In genomic region chr12:32604565-32604964, GRCh38 we compare ENCODE assay signal across 29 cellular contexts.
DNase-seq lines count a peak whose midpoint lies in the region; ATAC-seq, FAIRE-seq and TF ChIP-seq lines count a peak whose summit lies in the region.
"Had no signal": no experiment of that assay in that cellular context is flagged by ENCODE, and none has a peak within 500 bp of the region (broad histone marks: within the 10 kb centered on the region; RNA-seq: fewer than 3 reads in every experiment).

No MANE protein-coding gene starts in this region.

- TF ChIP-seq EP300 in suprapubic skin (IDR thresholded peaks at IDR 0.05), result no peak

- no peak for TF ChIP-seq POLR2A in suprapubic skin (IDR thresholded peaks at IDR 0.05)

- H3K4me3 Mint-ChIP-seq in activated T-cell treated with anti-CD3 and anti-CD28 coated beads, Interleukin-2, amount 50 U/mL, for 72 hours, result peak overlapping the region in 1 of 2 donors; percentile 36
- H3K4me3 Mint-ChIP-seq in activated T-cell treated with anti-CD3 and anti-CD28 coated beads, Interleukin-2, amount 50 U/mL, for 24 hours, result no peak overlapping the region
- H3K4me3 Mint-ChIP-seq: effector memory CD8-positive, alpha-beta T cell; neural progenitor cell; T-cell had no signal

- no peak overlapping the region for H3K27ac ChIP-seq in OCI-LY3 (ENCODE audit: low read length)
- peak overlapping the region; percentile 42 for H3K27ac ChIP-seq in keratinocyte (ENCODE audit: control insufficient read depth, insufficient read depth, low read length)
- peak overlapping the region; percentile 46 for H3K27ac ChIP-seq in suprapubic skin
- H3K27ac ChIP-seq: colonic mucosa, left ventricle myocardium inferior had no signal

- peaks cover 7% of the 10 kb centered on the region for H3K27me3 Mint-ChIP-seq in activated T-cell treated with anti-CD3 and anti-CD28 coated beads, Interleukin-2, amount 50 U/mL, for 72 hours (ENCODE audit: low read depth)
- peaks cover 3% of the 10 kb centered on the region for H3K27me3 Mint-ChIP-seq in activated T-cell treated with anti-CD3 and anti-CD28 coated beads, Interleukin-2, amount 50 U/mL, for 24 hours

- dilution Hi-C loops in keratinocyte (cut with MboI; ENCODE audit: extremely low pct_ligation_motif_present, low sequenced_read_pairs), result no loop called here

- no peaks in the 10 kb centered on the region for H3K9me3 Mint-ChIP-seq in activated T-cell treated with anti-CD3 and anti-CD28 coated beads, Interleukin-2, amount 50 U/mL, for 72 hours
- H3K9me3 Mint-ChIP-seq in activated T-cell treated with anti-CD3 and anti-CD28 coated beads, Interleukin-2, amount 50 U/mL, for 24 hours, result no peaks in the 10 kb centered on the region
- H3K9me3 Mint-ChIP-seq: effector memory CD8-positive, alpha-beta T cell; neural progenitor cell; T-cell had no signal

- H3K36me3 ChIP-seq in OCI-LY3 (replicated peaks; ENCODE audit: low read depth, low read length), result no peaks in the 10 kb centered on the region
- H3K36me3 ChIP-seq in keratinocyte (ENCODE audit: control insufficient read depth in 2 of 2, extremely low read depth in 1 of 2, insufficient read depth in 2 of 2, low read length in 2 of 2), result peaks cover 10 to 13% of the 10 kb centered on the region in 2 experiments
- H3K36me3 ChIP-seq in suprapubic skin, result peaks cover 38% of the 10 kb centered on the region
- H3K36me3 ChIP-seq: HAP-1 had no signal

- H3K4me1 ChIP-seq in OCI-LY3 (ENCODE audit: low read length) (peaks cover 37% of the 10 kb centered on the region), keratinocyte (ENCODE audit: control insufficient read depth, extremely low read depth, insufficient read depth, low read length) (peaks cover 14% of the 10 kb centered on the region), suprapubic skin (peaks cover 7% of the 10 kb centered on the region)
- H3K4me1 ChIP-seq: colonic mucosa, HAP-1, neural progenitor cell had no signal

- no peaks in the 10 kb centered on the region for H3K79me2 ChIP-seq in OCI-LY3 (ENCODE audit: low read length)
- no peaks in the 10 kb centered on the region for H3K79me2 ChIP-seq in keratinocyte (ENCODE audit: control insufficient read depth, insufficient read depth, low read length)

- H3K27me3 ChIP-seq in OCI-LY3 (ENCODE audit: low read depth, low read length), result no peaks in the 10 kb centered on the region
- H3K27me3 ChIP-seq in keratinocyte (ENCODE audit: control insufficient read depth, extremely low read depth, insufficient read depth, low read length), result no peaks in the 10 kb centered on the region
- no peaks in the 10 kb centered on the region for H3K27me3 ChIP-seq in suprapubic skin
- H3K27me3 ChIP-seq: BLaER1 treated with 17β-estradiol and CSF1 and Interleukin-3, amounts not matched to agents 10 nM and 100 nM; colonic mucosa; neural progenitor cell had no signal

- 88% methylated on average over 2 of the region's 2 CpGs for WGBS in suprapubic skin

- H3K9me3 ChIP-seq in OCI-LY3 (ENCODE audit: insufficient read depth, low read length) (no peaks in the 10 kb centered on the region), keratinocyte (ENCODE audit: control insufficient read depth, low read depth, low read length) (no peaks in the 10 kb centered on the region), suprapubic skin (no peaks in the 10 kb centered on the region)
- H3K9me3 ChIP-seq: BLaER1 treated with 17β-estradiol and CSF1 and Interleukin-3, amounts not matched to agents 10 nM and 100 nM; colonic mucosa; HAP-1; left ventricle myocardium inferior had no signal

- H3K9ac ChIP-seq in OCI-LY3 (ENCODE audit: low read length) (no peak overlapping the region), keratinocyte (ENCODE audit: control insufficient read depth, extremely low read depth, insufficient read depth, low read length) (no peak overlapping the region)
- H3K9ac ChIP-seq: neural progenitor cell had no signal

- no peak overlapping the region for H3K4me3 ChIP-seq in OCI-LY3 (ENCODE audit: low read length)
- no peak overlapping the region for H3K4me3 ChIP-seq in keratinocyte (ENCODE audit: control insufficient read depth in 2 of 3, extremely low read depth in 1 of 3, insufficient read depth in 2 of 3, low read depth in 1 of 3, low read length in 3 of 3)
- H3K4me3 ChIP-seq in suprapubic skin, result no peak overlapping the region
- H3K4me3 ChIP-seq: BLaER1 treated with 17β-estradiol and CSF1 and Interleukin-3, amounts not matched to agents 10 nM and 100 nM; colonic mucosa; HAP-1; left ventricle myocardium inferior; neural progenitor cell had no signal

- DNase-seq in activated T-cell treated with anti-CD3 and anti-CD28 coated beads, Interleukin-2, amount 50 U/mL, for 72 hours, result no peak
- DNase-seq in activated T-cell treated with anti-CD3 and anti-CD28 coated beads, Interleukin-2, amount 50 U/mL, for 24 hours, result no peak
- DNase-seq in keratinocyte (ENCODE audit: low read depth, low spot score) (no peak), suprapubic skin (ENCODE audit: low spot score in 2 of 2) (no peak), SW 1271 (lab: John Stamatoyannopoulos, UW) (no peak), midbrain (lab: John Stamatoyannopoulos, UW) (no peak)
- DNase-seq: activated CD4-positive, alpha-beta T cell treated with anti-CD3 and anti-CD28 coated beads, Interleukin-2, amount 50 U/mL, for 1 hour; activated CD8-positive, alpha-beta memory T cell treated with anti-CD3 and anti-CD28 coated beads, Interleukin-2, amount 50 U/mL, for 4 hours; activated effector memory CD4-positive, alpha-beta T cell treated with anti-CD3 and anti-CD28 coated beads, Interleukin-2, amount 50 U/mL, for 16 hours; amniotic stem cell; colonic mucosa; effector memory CD8-positive, alpha-beta T cell; hippocampal formation; KG1; left ventricle myocardium inferior; NCI-H1436 treated with DMSO at 0.1 percent for 48 hours; NCI-H2107; NK-92 treated with Interleukin-12 subunit alpha and Interleukin-12 subunit beta, amount 100 ng/mL, for 24 hours; T-cell had no signal

- no peak for FAIRE-seq in keratinocyte (lab: Jason Lieb, UNC)
- FAIRE-seq: bronchial epithelial cell, D721Med, frontal cortex, HTR-8/SVneo, RCC 7860 had no signal

- H3K4me2 ChIP-seq in OCI-LY3 (ENCODE audit: low read length) (peak overlapping the region; percentile 23; the same call in 1 of the 2 replicates), keratinocyte (ENCODE audit: control insufficient read depth, extremely low read depth, insufficient read depth, low read depth, low read length) (no peak overlapping the region)
- H3K4me2 ChIP-seq: neural progenitor cell had no signal

- no peaks in the 10 kb centered on the region for H3K9me1 ChIP-seq in keratinocyte (ENCODE audit: control insufficient read depth, extremely low read depth, insufficient read depth, low read length)

- peaks cover 22% of the 10 kb centered on the region for H3K4me1 Mint-ChIP-seq in activated T-cell treated with anti-CD3 and anti-CD28 coated beads, Interleukin-2, amount 50 U/mL, for 72 hours (ENCODE audit: low read depth)
- peaks cover 9% of the 10 kb centered on the region for H3K4me1 Mint-ChIP-seq in activated T-cell treated with anti-CD3 and anti-CD28 coated beads, Interleukin-2, amount 50 U/mL, for 24 hours (ENCODE audit: low read depth)
- H3K4me1 Mint-ChIP-seq: T-cell had no signal

- H3K27ac Mint-ChIP-seq in activated T-cell treated with anti-CD3 and anti-CD28 coated beads, Interleukin-2, amount 50 U/mL, for 72 hours, result peak overlapping the region; percentile 47
- no peak overlapping the region for H3K27ac Mint-ChIP-seq in activated T-cell treated with anti-CD3 and anti-CD28 coated beads, Interleukin-2, amount 50 U/mL, for 24 hours
- H3K27ac Mint-ChIP-seq: effector memory CD8-positive, alpha-beta T cell; neural progenitor cell; T-cell had no signal

- ATAC-seq in activated T-cell treated with anti-CD3 and anti-CD28 coated beads, Interleukin-2, amount 50 U/mL, for 72 hours (replicated peaks in 1 of 2), result no peak
- no peak for ATAC-seq in GM18867 (IDR thresholded peaks at IDR 0.05; ENCODE audit: unreplicated experiment)
- ATAC-seq: effector memory CD8-positive, alpha-beta T cell had no signal

- no peaks in the 10 kb centered on the region for H3K36me3 Mint-ChIP-seq in activated T-cell treated with anti-CD3 and anti-CD28 coated beads, Interleukin-2, amount 50 U/mL, for 72 hours (ENCODE audit: insufficient read depth in 2 of 2)
- H3K36me3 Mint-ChIP-seq in activated T-cell treated with anti-CD3 and anti-CD28 coated beads, Interleukin-2, amount 50 U/mL, for 24 hours (ENCODE audit: low read depth), result no peaks in the 10 kb centered on the region
- H3K36me3 Mint-ChIP-seq: T-cell had no signal

- H4K20me1 ChIP-seq in OCI-LY3 (ENCODE audit: insufficient read depth, low read length) (no peaks in the 10 kb centered on the region), keratinocyte (ENCODE audit: control insufficient read depth, extremely low read depth, insufficient read depth, low read length) (no peaks in the 10 kb centered on the region)
- H4K20me1 ChIP-seq: BLaER1 treated with 17β-estradiol and CSF1 and Interleukin-3, amounts not matched to agents 10 nM and 100 nM had no signal

- H2AFZ ChIP-seq in OCI-LY3 (ENCODE audit: low read depth, low read length) (no peak overlapping the region), keratinocyte (ENCODE audit: control insufficient read depth, low read length) (no peak overlapping the region)
- H2AFZ ChIP-seq: neural progenitor cell had no signal

- TF ChIP-seq CTCF in OCI-LY3 (IDR thresholded peaks at IDR 0.05; ENCODE audit: low read depth, low read length) (no peak), keratinocyte (optimal IDR thresholded peaks at IDR 0.05 in 1 of 3, IDR thresholded peaks at IDR 0.05 in 1 of 3, conservative IDR thresholded peaks at IDR 0.05 in 1 of 3; ENCODE audit: extremely low read depth in 1 of 3, insufficient read depth in 2 of 3, low read length in 3 of 3) (no peak), suprapubic skin (IDR thresholded peaks at IDR 0.05) (no peak)
